ENCODE assay signal across 32 cellular contexts in the genomic region with DNA sequence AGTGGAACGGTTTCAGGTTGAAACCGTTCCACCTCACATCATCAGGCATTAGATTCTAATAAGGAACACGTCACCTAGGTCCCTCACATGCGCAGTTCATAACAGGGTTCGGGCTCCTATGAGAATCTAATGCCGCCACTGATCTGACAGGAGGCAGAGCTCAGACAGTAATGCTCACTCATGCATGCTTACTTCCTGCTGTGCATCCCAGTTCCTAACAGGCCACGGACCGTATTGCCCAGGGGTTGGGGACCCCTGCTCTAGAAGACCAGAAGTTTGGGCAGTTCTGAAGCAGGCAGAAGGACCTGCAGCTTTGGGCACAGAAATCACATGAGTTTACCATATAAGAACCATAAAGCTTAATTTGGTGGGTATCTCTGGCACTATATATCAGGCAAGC.
"Had no signal": no experiment of that assay in that cellular context is flagged by ENCODE, and none has a peak within 500 bp of the region (broad histone marks: within the 10 kb centered on the region; RNA-seq: fewer than 3 reads in every experiment).

No MANE protein-coding gene starts in this region.

- H3K9ac ChIP-seq: SK-N-SH had no signal

- ATAC-seq: activated CD8-positive, alpha-beta T cell treated with anti-CD3 and anti-CD28 coated beads, Interleukin-2, amount 10 ng/mL, durations not matched to agents 7 days and 5 days; activated naive CD4-positive, alpha-beta T cell treated with anti-CD3 and anti-CD28 coated beads, Interleukin-2, amount 50 U/mL, for 72 hours; activated naive CD8-positive, alpha-beta T cell treated with anti-CD3 and anti-CD28 coated beads, Interleukin-2, amount 50 U/mL, for 24 hours; Panc1 had no signal

- H3K27me3 ChIP-seq: SJCRH30 had no signal

- H3K4me3 ChIP-seq: SJCRH30 had no signal

- H3K36me3 Mint-ChIP-seq: activated naive CD4-positive, alpha-beta T cell treated with anti-CD3 and anti-CD28 coated beads, Interleukin-2, amount 50 U/mL, for 72 hours; brain had no signal

- H3K27ac Mint-ChIP-seq: activated CD8-positive, alpha-beta T cell treated with anti-CD3 and anti-CD28 coated beads, Interleukin-2, amount 10 ng/mL, durations not matched to agents 7 days and 5 days; activated naive CD8-positive, alpha-beta T cell treated with anti-CD3 and anti-CD28 coated beads, Interleukin-2, amount 50 U/mL, for 24 hours; activated T-cell treated with anti-CD3 and anti-CD28 coated beads, Interleukin-2, amount 50 U/mL, for 24 hours; activated T-helper 1 cell treated with anti-CD3 and anti-CD28 coated beads, Interleukin-12 subunit alpha, Interleukin-12 subunit beta, Interleukin-2, Interleukin-4 antibody, amounts not matched to agents 30 ng/mL and 10 ng/mL and 1 ng/mL, durations not matched to agents 14 hours and 24 hours and 36 hours; T-helper 1 cell treated with Interleukin-12 subunit alpha and Interleukin-12 subunit beta and Interleukin-4 antibody, amounts not matched to agents 30 μg/mL and 1 μg/mL, for 36 hours had no signal

- H3K27ac ChIP-seq: RWPE1, SJCRH30 had no signal

- H3K4me3 Mint-ChIP-seq: activated CD8-positive, alpha-beta T cell treated with anti-CD3 and anti-CD28 coated beads, Interleukin-2, amount 10 ng/mL, durations not matched to agents 7 days and 5 days; activated naive CD8-positive, alpha-beta T cell treated with anti-CD3 and anti-CD28 coated beads, Interleukin-2, amount 50 U/mL, for 24 hours; activated T-cell treated with anti-CD3 and anti-CD28 coated beads, Interleukin-2, amount 50 U/mL, for 24 hours; activated T-helper 1 cell treated with anti-CD3 and anti-CD28 coated beads, Interleukin-12 subunit alpha, Interleukin-12 subunit beta, Interleukin-2, Interleukin-4 antibody, amounts not matched to agents 30 ng/mL and 10 ng/mL and 1 ng/mL, durations not matched to agents 14 hours and 24 hours and 36 hours; brain; central memory CD8-positive, alpha-beta T cell; T-helper 1 cell treated with Interleukin-12 subunit alpha and Interleukin-12 subunit beta and Interleukin-4 antibody, amounts not matched to agents 30 μg/mL and 1 μg/mL, for 36 hours had no signal

- H3K9me3 ChIP-seq: SJCRH30, SK-N-SH had no signal

- H3K36me3 ChIP-seq: SJCRH30 had no signal

- FAIRE-seq: astrocyte had no signal

- H3K4me1 Mint-ChIP-seq: central memory CD8-positive, alpha-beta T cell had no signal

- H3K4me2 ChIP-seq: SK-N-SH had no signal

- H3K27me3 Mint-ChIP-seq: activated naive CD8-positive, alpha-beta T cell treated with anti-CD3 and anti-CD28 coated beads, Interleukin-2, amount 50 U/mL, for 24 hours; activated T-cell treated with anti-CD3 and anti-CD28 coated beads, Interleukin-2, amount 50 U/mL, for 24 hours; brain had no signal

- DNase-seq: activated CD4-positive, alpha-beta T cell treated with anti-CD3 and anti-CD28 coated beads for 48 hours; activated CD4-positive, alpha-beta T cell treated with anti-CD3 and anti-CD28 coated beads, Interleukin-2, amount 50 U/mL, for 4 hours; activated CD4-positive, CD25-positive, alpha-beta regulatory T cell treated with anti-CD3 and anti-CD28 coated beads, Interleukin-2, amount 50 U/mL, for 72 hours; activated CD8-positive, alpha-beta memory T cell treated with anti-CD3 and anti-CD28 coated beads, Interleukin-2, amount 50 U/mL, for 48 hours; activated CD8-positive, alpha-beta T cell treated with anti-CD3 and anti-CD28 coated beads, Interleukin-2, amount 10 ng/mL, durations not matched to agents 7 days and 5 days; activated effector memory CD4-positive, alpha-beta T cell treated with anti-CD3 and anti-CD28 coated beads, Interleukin-2, amount 50 U/mL, for 16 hours; activated naive CD4-positive, alpha-beta T cell treated with Interleukin-2 at 50 U/mL for 16 hours; activated naive CD8-positive, alpha-beta T cell treated with anti-CD3 and anti-CD28 coated beads, Interleukin-2, amount 50 U/mL, for 24 hours; activated T-cell treated with anti-CD3 and anti-CD28 coated beads, Interleukin-2, amount 50 U/mL, for 24 hours; amniotic stem cell; Kasumi-1; KBM-7; NCI-H1105 treated with DMSO at 0.1 percent for 48 hours; NCI-H1436 treated with DMSO at 0.1 percent for 48 hours; NCI-H187 treated with DMSO at 0.1 percent for 48 hours; NCI-H2081 treated with DMSO at 0.1 percent for 48 hours; NCI-H2171 treated with DMSO at 0.1 percent for 48 hours; NCI-H226; NCI-H526; NCI-H82; OCI-M1; Right ventricle myocardium superior; SJCRH30; SK-N-SH had no signal

- H3K9me3 Mint-ChIP-seq: activated naive CD4-positive, alpha-beta T cell treated with anti-CD3 and anti-CD28 coated beads, Interleukin-2, amount 50 U/mL, for 72 hours; activated naive CD8-positive, alpha-beta T cell treated with anti-CD3 and anti-CD28 coated beads, Interleukin-2, amount 50 U/mL, for 24 hours; activated T-cell treated with anti-CD3 and anti-CD28 coated beads, Interleukin-2, amount 50 U/mL, for 24 hours; activated T-helper 1 cell treated with anti-CD3 and anti-CD28 coated beads, Interleukin-12 subunit alpha, Interleukin-12 subunit beta, Interleukin-2, Interleukin-4 antibody, amounts not matched to agents 30 ng/mL and 10 ng/mL and 1 ng/mL, durations not matched to agents 14 hours and 24 hours and 36 hours; brain; central memory CD8-positive, alpha-beta T cell; T-helper 1 cell treated with Interleukin-12 subunit alpha and Interleukin-12 subunit beta and Interleukin-4 antibody, amounts not matched to agents 30 μg/mL and 1 μg/mL, for 36 hours had no signal
